1 cellular context compared by ENCODE assay signal in the genomic region with DNA sequence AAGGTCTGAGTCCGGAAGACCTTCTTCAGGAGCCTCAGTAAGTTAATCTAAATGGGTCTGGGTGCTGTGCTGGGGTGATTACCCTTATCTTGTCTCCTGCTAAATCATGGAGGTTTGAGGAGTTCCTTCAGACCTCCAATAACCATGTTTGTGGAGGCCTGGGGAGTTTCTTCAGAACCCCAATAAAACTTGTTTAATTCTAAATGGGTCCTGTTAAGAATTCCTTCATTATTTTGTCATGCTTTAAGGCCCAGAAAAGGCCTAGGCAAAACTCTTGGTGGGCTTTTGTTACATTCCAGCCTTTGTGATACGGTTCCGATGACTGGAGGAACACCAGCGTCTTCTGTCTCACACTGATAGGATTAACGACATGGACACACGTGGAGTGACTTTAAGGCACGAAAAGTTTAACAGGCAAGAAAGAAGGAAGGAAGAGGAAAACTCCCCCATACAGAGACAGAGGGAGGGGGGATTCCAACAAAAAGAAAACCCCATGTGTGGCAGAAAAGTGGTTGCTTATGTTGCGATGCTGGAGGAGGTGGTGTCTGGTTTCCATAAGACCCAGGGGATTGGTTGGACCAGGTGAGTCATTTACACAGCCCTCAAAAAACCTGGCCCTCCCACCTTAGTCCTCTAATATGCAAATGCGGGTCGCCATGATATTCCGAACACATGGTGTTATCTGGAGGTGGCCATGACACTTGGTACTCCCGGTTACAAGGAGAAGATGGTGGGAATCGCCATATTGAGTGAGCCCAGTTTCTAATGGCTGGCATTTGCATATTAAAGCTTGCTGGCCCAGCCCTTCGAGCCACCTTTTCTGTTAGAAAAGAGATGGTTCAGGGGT.
TF ChIP-seq lines count a peak whose summit lies in the region.

No MANE protein-coding gene starts in this region.

TF ChIP-seq in H1, 55 proteins besides CTCF, POLR2A, EP300 and RAD21:
- TF ChIP-seq KDM4A (IDR thresholded peaks at IDR 0.05; ENCODE audit: low read depth, low read length, severe bottlenecking) (no peak), HDAC6 (IDR thresholded peaks at IDR 0.05; ENCODE audit: low read depth, low read length) (no peak), CREB1 (IDR thresholded peaks at IDR 0.05) (no peak), SRF (IDR thresholded peaks at IDR 0.05; ENCODE audit: low read depth, low read length) (no peak), TCF12 (IDR thresholded peaks at IDR 0.05; ENCODE audit: low read depth, low read length) (no peak), ASH2L (IDR thresholded peaks at IDR 0.05; ENCODE audit: low read length) (no peak), CBX5 (IDR thresholded peaks at IDR 0.05; ENCODE audit: low read depth, low read length) (no peak), TAF7 (optimal IDR thresholded peaks at IDR 0.05; ENCODE audit: borderline replicate concordance, low read depth, low read length) (no peak), JUN (IDR thresholded peaks at IDR 0.05; ENCODE audit: low read depth, low read length) (no peak), NANOG (IDR thresholded peaks at IDR 0.05; ENCODE audit: insufficient read depth, low read depth, low read length, poor library complexity, severe bottlenecking) (no peak), TBP (IDR thresholded peaks at IDR 0.05; ENCODE audit: low read depth, low read length) (peak; percentile 21; the same call in 1 of the 2 replicates), CBX8 (IDR thresholded peaks at IDR 0.05; ENCODE audit: borderline replicate concordance, low read depth, low read length) (no peak), PHF8 (conservative IDR thresholded peaks at IDR 0.05; ENCODE audit: low read depth, low read length) (no peak), CEBPB (IDR thresholded peaks at IDR 0.05; ENCODE audit: low read depth, low read length) (no peak), SP2 (IDR thresholded peaks at IDR 0.05; ENCODE audit: low read length) (no peak), SUZ12 (IDR thresholded peaks at IDR 0.05; ENCODE audit: low read length) (no peak), YY1 (IDR thresholded peaks at IDR 0.05; ENCODE audit: low read depth, low read length) (peak; percentile 98), NRF1 (IDR thresholded peaks at IDR 0.05; ENCODE audit: low read depth, low read length) (no peak), CTBP2 (IDR thresholded peaks at IDR 0.05; ENCODE audit: borderline replicate concordance, insufficient read depth, insufficient read length, low read length) (no peak), BRCA1 (IDR thresholded peaks at IDR 0.05; ENCODE audit: low read depth, low read length) (no peak), KDM1A (IDR thresholded peaks at IDR 0.05; ENCODE audit: borderline replicate concordance, low read length) (no peak), FOSL1 (IDR thresholded peaks at IDR 0.05; ENCODE audit: insufficient read depth, low read depth, low read length) (no peak), BACH1 (IDR thresholded peaks at IDR 0.05; ENCODE audit: low read length) (no peak), SP1 (IDR thresholded peaks at IDR 0.05; ENCODE audit: low read depth, low read length) (0 out of 2 replicates have a peak, but pooled peaks have one; percentile 57), RBBP5 (IDR thresholded peaks at IDR 0.05; ENCODE audit: borderline replicate concordance, low read depth, low read length) (no peak), RNF2 (IDR thresholded peaks at IDR 0.05; ENCODE audit: borderline replicate concordance, low read depth, low read length, missing control alignments, poor library complexity, severe bottlenecking) (no peak), HDAC2 (IDR thresholded peaks at IDR 0.05; ENCODE audit: borderline replicate concordance in 1 of 2, low read depth in 2 of 2, low read length in 2 of 2) (0 out of 4 replicates have a peak, but pooled peaks of 1 of the 2 experiments have one; percentile 33), KDM5A (IDR thresholded peaks at IDR 0.05; ENCODE audit: low read length) (no peak), EZH2 (IDR thresholded peaks at IDR 0.05; ENCODE audit: low read depth, low read length, severe bottlenecking) (no peak), POLR2AphosphoS5 (IDR thresholded peaks at IDR 0.05; ENCODE audit: low read depth, low read length) (no peak), POU5F1 (IDR thresholded peaks at IDR 0.05; ENCODE audit: low read depth, low read length) (0 out of 2 replicates have a peak, but pooled peaks have one; percentile 31), ZNF274 (IDR thresholded peaks at IDR 0.05; ENCODE audit: borderline replicate concordance, extremely low read depth, low read length) (no peak), MAFK (IDR thresholded peaks at IDR 0.05; ENCODE audit: low read depth, low read length) (no peak), EGR1 (IDR thresholded peaks at IDR 0.05; ENCODE audit: borderline replicate concordance, low read depth, low read length) (no peak), RFX5 (IDR thresholded peaks at IDR 0.05; ENCODE audit: borderline replicate concordance, low read depth, low read length) (no peak), SIX5 (IDR thresholded peaks at IDR 0.05; ENCODE audit: low read depth, low read length) (no peak), SAP30 (IDR thresholded peaks at IDR 0.05; ENCODE audit: insufficient read depth, insufficient replicate concordance, low read length) (no peak), SIN3A (conservative IDR thresholded peaks at IDR 0.05 in 1 of 2, IDR thresholded peaks at IDR 0.05 in 1 of 2; ENCODE audit: low read depth in 1 of 2, low read length in 2 of 2) (0 out of 4 replicates have a peak, but pooled peaks of 1 of the 2 experiments have one; percentile 36), SP4 (IDR thresholded peaks at IDR 0.05; ENCODE audit: low read length) (peak; percentile 36; the same call in 1 of the 2 replicates), GTF2F1 (IDR thresholded peaks at IDR 0.05; ENCODE audit: borderline replicate concordance, low read depth, low read length) (no peak), CHD1 (IDR thresholded peaks at IDR 0.05; ENCODE audit: low read depth, low read length) (no peak), JUND (IDR thresholded peaks at IDR 0.05; ENCODE audit: low read length) (peak; percentile 53; the same call in 1 of the 2 replicates), RXRA (IDR thresholded peaks at IDR 0.05; ENCODE audit: insufficient read depth, low read depth, low read length) (no peak), CHD2 (IDR thresholded peaks at IDR 0.05; ENCODE audit: low read length) (no peak), SIRT6 (IDR thresholded peaks at IDR 0.05; ENCODE audit: low read length) (no peak), TAF1 (IDR thresholded peaks at IDR 0.05; ENCODE audit: low read depth, low read length) (no peak; the same call in 1 of the 2 replicates), BCL11A (IDR thresholded peaks at IDR 0.05; ENCODE audit: low read depth in 2 of 2, low read length in 2 of 2) (no peak), TEAD4 (IDR thresholded peaks at IDR 0.05; ENCODE audit: low read depth, low read length) (no peak), GABPA (IDR thresholded peaks at IDR 0.05; ENCODE audit: borderline replicate concordance, insufficient read depth, low read length) (no peak)
- TF ChIP-seq, protein P1, sequence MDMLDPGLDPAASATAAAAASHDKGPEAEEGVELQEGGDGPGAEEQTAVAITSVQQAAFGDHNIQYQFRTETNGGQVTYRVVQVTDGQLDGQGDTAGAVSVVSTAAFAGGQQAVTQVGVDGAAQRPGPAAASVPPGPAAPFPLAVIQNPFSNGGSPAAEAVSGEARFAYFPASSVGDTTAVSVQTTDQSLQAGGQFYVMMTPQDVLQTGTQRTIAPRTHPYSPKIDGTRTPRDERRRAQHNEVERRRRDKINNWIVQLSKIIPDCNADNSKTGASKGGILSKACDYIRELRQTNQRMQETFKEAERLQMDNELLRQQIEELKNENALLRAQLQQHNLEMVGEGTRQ (IDR thresholded peaks at IDR 0.05; ENCODE audit: low read length) = no peak
- TF ChIP-seq, protein P2, sequence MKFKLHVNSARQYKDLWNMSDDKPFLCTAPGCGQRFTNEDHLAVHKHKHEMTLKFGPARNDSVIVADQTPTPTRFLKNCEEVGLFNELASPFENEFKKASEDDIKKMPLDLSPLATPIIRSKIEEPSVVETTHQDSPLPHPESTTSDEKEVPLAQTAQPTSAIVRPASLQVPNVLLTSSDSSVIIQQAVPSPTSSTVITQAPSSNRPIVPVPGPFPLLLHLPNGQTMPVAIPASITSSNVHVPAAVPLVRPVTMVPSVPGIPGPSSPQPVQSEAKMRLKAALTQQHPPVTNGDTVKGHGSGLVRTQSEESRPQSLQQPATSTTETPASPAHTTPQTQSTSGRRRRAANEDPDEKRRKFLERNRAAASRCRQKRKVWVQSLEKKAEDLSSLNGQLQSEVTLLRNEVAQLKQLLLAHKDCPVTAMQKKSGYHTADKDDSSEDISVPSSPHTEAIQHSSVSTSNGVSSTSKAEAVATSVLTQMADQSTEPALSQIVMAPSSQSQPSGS (IDR thresholded peaks at IDR 0.05; ENCODE audit: low read length) = no peak
- TF ChIP-seq, protein P3, sequence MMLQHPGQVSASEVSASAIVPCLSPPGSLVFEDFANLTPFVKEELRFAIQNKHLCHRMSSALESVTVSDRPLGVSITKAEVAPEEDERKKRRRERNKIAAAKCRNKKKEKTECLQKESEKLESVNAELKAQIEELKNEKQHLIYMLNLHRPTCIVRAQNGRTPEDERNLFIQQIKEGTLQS (IDR thresholded peaks at IDR 0.05; ENCODE audit: insufficient read depth, low read depth, low read length) = no peak
- TF ChIP-seq, protein P4, sequence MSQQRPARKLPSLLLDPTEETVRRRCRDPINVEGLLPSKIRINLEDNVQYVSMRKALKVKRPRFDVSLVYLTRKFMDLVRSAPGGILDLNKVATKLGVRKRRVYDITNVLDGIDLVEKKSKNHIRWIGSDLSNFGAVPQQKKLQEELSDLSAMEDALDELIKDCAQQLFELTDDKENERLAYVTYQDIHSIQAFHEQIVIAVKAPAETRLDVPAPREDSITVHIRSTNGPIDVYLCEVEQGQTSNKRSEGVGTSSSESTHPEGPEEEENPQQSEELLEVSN (IDR thresholded peaks at IDR 0.05) = peak; percentile 85
- TF ChIP-seq, protein P5, sequence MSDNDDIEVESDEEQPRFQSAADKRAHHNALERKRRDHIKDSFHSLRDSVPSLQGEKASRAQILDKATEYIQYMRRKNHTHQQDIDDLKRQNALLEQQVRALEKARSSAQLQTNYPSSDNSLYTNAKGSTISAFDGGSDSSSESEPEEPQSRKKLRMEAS (IDR thresholded peaks at IDR 0.05) = peak; percentile 95
- TF ChIP-seq, protein P6, sequence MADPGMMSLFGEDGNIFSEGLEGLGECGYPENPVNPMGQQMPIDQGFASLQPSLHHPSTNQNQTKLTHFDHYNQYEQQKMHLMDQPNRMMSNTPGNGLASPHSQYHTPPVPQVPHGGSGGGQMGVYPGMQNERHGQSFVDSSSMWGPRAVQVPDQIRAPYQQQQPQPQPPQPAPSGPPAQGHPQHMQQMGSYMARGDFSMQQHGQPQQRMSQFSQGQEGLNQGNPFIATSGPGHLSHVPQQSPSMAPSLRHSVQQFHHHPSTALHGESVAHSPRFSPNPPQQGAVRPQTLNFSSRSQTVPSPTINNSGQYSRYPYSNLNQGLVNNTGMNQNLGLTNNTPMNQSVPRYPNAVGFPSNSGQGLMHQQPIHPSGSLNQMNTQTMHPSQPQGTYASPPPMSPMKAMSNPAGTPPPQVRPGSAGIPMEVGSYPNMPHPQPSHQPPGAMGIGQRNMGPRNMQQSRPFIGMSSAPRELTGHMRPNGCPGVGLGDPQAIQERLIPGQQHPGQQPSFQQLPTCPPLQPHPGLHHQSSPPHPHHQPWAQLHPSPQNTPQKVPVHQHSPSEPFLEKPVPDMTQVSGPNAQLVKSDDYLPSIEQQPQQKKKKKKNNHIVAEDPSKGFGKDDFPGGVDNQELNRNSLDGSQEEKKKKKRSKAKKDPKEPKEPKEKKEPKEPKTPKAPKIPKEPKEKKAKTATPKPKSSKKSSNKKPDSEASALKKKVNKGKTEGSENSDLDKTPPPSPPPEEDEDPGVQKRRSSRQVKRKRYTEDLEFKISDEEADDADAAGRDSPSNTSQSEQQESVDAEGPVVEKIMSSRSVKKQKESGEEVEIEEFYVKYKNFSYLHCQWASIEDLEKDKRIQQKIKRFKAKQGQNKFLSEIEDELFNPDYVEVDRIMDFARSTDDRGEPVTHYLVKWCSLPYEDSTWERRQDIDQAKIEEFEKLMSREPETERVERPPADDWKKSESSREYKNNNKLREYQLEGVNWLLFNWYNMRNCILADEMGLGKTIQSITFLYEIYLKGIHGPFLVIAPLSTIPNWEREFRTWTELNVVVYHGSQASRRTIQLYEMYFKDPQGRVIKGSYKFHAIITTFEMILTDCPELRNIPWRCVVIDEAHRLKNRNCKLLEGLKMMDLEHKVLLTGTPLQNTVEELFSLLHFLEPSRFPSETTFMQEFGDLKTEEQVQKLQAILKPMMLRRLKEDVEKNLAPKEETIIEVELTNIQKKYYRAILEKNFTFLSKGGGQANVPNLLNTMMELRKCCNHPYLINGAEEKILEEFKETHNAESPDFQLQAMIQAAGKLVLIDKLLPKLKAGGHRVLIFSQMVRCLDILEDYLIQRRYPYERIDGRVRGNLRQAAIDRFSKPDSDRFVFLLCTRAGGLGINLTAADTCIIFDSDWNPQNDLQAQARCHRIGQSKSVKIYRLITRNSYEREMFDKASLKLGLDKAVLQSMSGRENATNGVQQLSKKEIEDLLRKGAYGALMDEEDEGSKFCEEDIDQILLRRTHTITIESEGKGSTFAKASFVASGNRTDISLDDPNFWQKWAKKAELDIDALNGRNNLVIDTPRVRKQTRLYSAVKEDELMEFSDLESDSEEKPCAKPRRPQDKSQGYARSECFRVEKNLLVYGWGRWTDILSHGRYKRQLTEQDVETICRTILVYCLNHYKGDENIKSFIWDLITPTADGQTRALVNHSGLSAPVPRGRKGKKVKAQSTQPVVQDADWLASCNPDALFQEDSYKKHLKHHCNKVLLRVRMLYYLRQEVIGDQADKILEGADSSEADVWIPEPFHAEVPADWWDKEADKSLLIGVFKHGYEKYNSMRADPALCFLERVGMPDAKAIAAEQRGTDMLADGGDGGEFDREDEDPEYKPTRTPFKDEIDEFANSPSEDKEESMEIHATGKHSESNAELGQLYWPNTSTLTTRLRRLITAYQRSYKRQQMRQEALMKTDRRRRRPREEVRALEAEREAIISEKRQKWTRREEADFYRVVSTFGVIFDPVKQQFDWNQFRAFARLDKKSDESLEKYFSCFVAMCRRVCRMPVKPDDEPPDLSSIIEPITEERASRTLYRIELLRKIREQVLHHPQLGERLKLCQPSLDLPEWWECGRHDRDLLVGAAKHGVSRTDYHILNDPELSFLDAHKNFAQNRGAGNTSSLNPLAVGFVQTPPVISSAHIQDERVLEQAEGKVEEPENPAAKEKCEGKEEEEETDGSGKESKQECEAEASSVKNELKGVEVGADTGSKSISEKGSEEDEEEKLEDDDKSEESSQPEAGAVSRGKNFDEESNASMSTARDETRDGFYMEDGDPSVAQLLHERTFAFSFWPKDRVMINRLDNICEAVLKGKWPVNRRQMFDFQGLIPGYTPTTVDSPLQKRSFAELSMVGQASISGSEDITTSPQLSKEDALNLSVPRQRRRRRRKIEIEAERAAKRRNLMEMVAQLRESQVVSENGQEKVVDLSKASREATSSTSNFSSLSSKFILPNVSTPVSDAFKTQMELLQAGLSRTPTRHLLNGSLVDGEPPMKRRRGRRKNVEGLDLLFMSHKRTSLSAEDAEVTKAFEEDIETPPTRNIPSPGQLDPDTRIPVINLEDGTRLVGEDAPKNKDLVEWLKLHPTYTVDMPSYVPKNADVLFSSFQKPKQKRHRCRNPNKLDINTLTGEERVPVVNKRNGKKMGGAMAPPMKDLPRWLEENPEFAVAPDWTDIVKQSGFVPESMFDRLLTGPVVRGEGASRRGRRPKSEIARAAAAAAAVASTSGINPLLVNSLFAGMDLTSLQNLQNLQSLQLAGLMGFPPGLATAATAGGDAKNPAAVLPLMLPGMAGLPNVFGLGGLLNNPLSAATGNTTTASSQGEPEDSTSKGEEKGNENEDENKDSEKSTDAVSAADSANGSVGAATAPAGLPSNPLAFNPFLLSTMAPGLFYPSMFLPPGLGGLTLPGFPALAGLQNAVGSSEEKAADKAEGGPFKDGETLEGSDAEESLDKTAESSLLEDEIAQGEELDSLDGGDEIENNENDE (IDR thresholded peaks at IDR 0.05; ENCODE audit: insufficient replicate concordance, low read length) = no peak
TF ChIP-seq in H1: peak in this region for 10.
